ENCODE assay signal across 19 cellular contexts in the genomic region with DNA sequence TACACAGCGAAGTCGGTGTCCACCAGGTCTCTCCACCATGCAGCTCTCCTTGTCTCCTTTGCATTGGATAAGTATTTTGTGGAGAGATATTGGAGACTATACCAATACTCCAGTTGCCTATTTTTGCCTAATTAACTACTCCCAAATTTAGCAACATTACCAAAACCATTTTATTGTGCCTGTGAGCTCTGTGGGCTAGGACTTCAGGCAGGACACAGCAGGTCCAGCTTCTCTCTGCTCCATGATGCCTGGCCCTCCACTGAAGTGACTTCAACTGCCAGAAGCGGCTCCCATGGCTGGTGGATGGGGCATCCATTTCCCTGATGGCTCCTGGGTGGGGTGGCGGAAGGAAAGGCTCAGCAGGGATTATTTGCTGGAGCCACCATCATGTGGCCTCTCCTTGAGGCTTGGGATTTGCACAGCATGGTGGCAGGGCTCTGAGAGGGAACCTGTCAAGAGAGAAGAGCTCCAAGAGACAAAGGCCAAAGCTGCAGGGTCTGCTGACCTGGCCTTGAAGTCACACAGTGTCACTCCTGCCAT.
"Had no signal": no experiment of that assay in that cellular context is flagged by ENCODE, and none has a peak within 500 bp of the region (broad histone marks: within the 10 kb centered on the region; RNA-seq: fewer than 3 reads in every experiment).

No MANE protein-coding gene starts in this region.

- DNase-seq: effector memory CD4-positive, alpha-beta T cell; heart left ventricle; hypothalamus; islet precursor cell; natural killer cell; occipital lobe; pancreas; stimulated activated CD4-positive, alpha-beta T cell treated with anti-CD3 and anti-CD28 coated beads, Interleukin-4, amount 100 ng/mL, for 1 hour; tibial artery; upper lobe of right lung had no signal

- H3K4me2 ChIP-seq: neural progenitor cell had no signal

- H3K27ac Mint-ChIP-seq: memory B cell; mesothelial cell of epicardium; natural killer cell; neural progenitor cell; stimulated activated memory B cell treated with anti-CD40 and anti-IgM and Interleukin-4, amounts not matched to agents 10 μg/mL and 1 μg/mL and 100 μg/mL, for 72 hours; stimulated activated naive CD8-positive, alpha-beta T cell treated with anti-CD3 and anti-CD28 coated beads, Interleukin-15, Interleukin-2, amounts not matched to agents 100 ng/mL and 50 ng/mL, for 24 hours had no signal

- H3K27ac ChIP-seq: heart left ventricle, neural progenitor cell, pancreas, prostate gland, right lobe of liver, tibial artery, upper lobe of right lung had no signal

- H3K9me3 ChIP-seq: heart left ventricle, pancreas, prostate gland, right lobe of liver, tibial artery, upper lobe of right lung had no signal

- H3K36me3 Mint-ChIP-seq: mesothelial cell of epicardium, natural killer cell had no signal

- H2AFZ ChIP-seq: neural progenitor cell had no signal

- H3K9ac ChIP-seq: neural progenitor cell had no signal

- H3K4me1 ChIP-seq: heart left ventricle, neural progenitor cell, pancreas, prostate gland, right lobe of liver, tibial artery, upper lobe of right lung had no signal

- H3K36me3 ChIP-seq: neural progenitor cell, pancreas, prostate gland, right lobe of liver, upper lobe of right lung had no signal

- FAIRE-seq: endometrium, frontal cortex, pancreas had no signal

- H3K4me3 Mint-ChIP-seq: memory B cell; mesothelial cell of epicardium; natural killer cell; neural progenitor cell; stimulated activated memory B cell treated with anti-CD40 and anti-IgM and Interleukin-4, amounts not matched to agents 10 μg/mL and 1 μg/mL and 100 μg/mL, for 72 hours; stimulated activated naive CD8-positive, alpha-beta T cell treated with anti-CD3 and anti-CD28 coated beads, Interleukin-15, Interleukin-2, amounts not matched to agents 100 ng/mL and 50 ng/mL, for 24 hours had no signal

- H3K4me1 Mint-ChIP-seq: memory B cell; mesothelial cell of epicardium; natural killer cell; stimulated activated memory B cell treated with anti-CD40 and anti-IgM and Interleukin-4, amounts not matched to agents 10 μg/mL and 1 μg/mL and 100 μg/mL, for 72 hours had no signal

- H3K4me3 ChIP-seq: heart left ventricle, neural progenitor cell, pancreas, prostate gland, right lobe of liver, tibial artery, upper lobe of right lung had no signal

- H3K27me3 ChIP-seq: heart left ventricle, neural progenitor cell, pancreas, right lobe of liver, tibial artery, upper lobe of right lung had no signal

- H3K9me3 Mint-ChIP-seq: memory B cell; mesothelial cell of epicardium; natural killer cell; neural progenitor cell; stimulated activated memory B cell treated with anti-CD40 and anti-IgM and Interleukin-4, amounts not matched to agents 10 μg/mL and 1 μg/mL and 100 μg/mL, for 72 hours; stimulated activated naive CD8-positive, alpha-beta T cell treated with anti-CD3 and anti-CD28 coated beads, Interleukin-15, Interleukin-2, amounts not matched to agents 100 ng/mL and 50 ng/mL, for 24 hours had no signal
